ENCODE assay signal across 15 cellular contexts in genomic region chr2:95359035-95359434, GRCh38. TPM values are rescaled to one million over a fixed set of nuclear protein-coding genes. Genes with fewer than 3 reads are reported as not detected.
A peak's percentile ranks its signal among the peaks of the same experiment; 100 is the strongest.
DNase-seq lines count a peak whose midpoint lies in the region; TF ChIP-seq lines count a peak whose summit lies in the region.
"Had no signal": no experiment of that assay in that cellular context is flagged by ENCODE, and none has a peak within 500 bp of the region (broad histone marks: within the 10 kb centered on the region; RNA-seq: fewer than 3 reads in every experiment).

No MANE protein-coding gene starts in this region.

- H3K36me3 ChIP-seq in fibroblast of lung (ENCODE audit: control insufficient read depth, insufficient read depth, low read length) (no peaks in the 10 kb centered on the region), MM.1S (replicated peaks; ENCODE audit: insufficient read depth, low read length) (no peaks in the 10 kb centered on the region)

- H3K27ac ChIP-seq in fibroblast of lung (ENCODE audit: insufficient read depth, low read length) (no peak overlapping the region), MM.1S (ENCODE audit: low read length) (no peak overlapping the region)
- H3K27ac ChIP-seq: KMS-11 had no signal

- H3K9me2 ChIP-seq in MM.1S (replicated peaks; ENCODE audit: insufficient read depth, low read length) = no peaks in the 10 kb centered on the region

- H3K9ac ChIP-seq in fibroblast of lung (ENCODE audit: insufficient read depth, low read length) (no peak overlapping the region), MM.1S (ENCODE audit: low read length) (no peak overlapping the region)
- H3K9ac ChIP-seq: KMS-11 had no signal

- no peak overlapping the region for H3K4me2 ChIP-seq in fibroblast of lung (ENCODE audit: extremely low read depth, insufficient read depth, low read length)
- no peak overlapping the region for H3K4me2 ChIP-seq in MM.1S (ENCODE audit: low read depth, low read length)
- H3K4me2 ChIP-seq: KMS-11 had no signal

- no peaks in the 10 kb centered on the region for H3F3A ChIP-seq in MM.1S (ENCODE audit: insufficient read depth, low read length)

- H3K4me3 ChIP-seq in fibroblast of lung (replicated peaks in 1 of 4; ENCODE audit: control extremely low read depth in 1 of 4, insufficient read depth in 1 of 4, low read depth in 3 of 4, low read length in 4 of 4) (no peak overlapping the region), MM.1S (ENCODE audit: low read length) (no peak overlapping the region)

- H3K4me1 ChIP-seq in fibroblast of lung (ENCODE audit: control insufficient read depth, extremely low read depth, insufficient read depth, low read length) (no peaks in the 10 kb centered on the region), MM.1S (ENCODE audit: low read length) (no peaks in the 10 kb centered on the region)

- H3K79me2 ChIP-seq in fibroblast of lung (ENCODE audit: control insufficient read depth, insufficient read depth, low read length) = no peaks in the 10 kb centered on the region
- no peaks in the 10 kb centered on the region for H3K79me2 ChIP-seq in MM.1S (ENCODE audit: low read length)

- H3K9me3 ChIP-seq in fibroblast of lung (ENCODE audit: control insufficient read depth, insufficient read depth, low read depth, low read length) (no peaks in the 10 kb centered on the region), MM.1S (replicated peaks; ENCODE audit: insufficient read depth, low read length) (no peaks in the 10 kb centered on the region)

- TF ChIP-seq CTCF in fibroblast of lung (conservative IDR thresholded peaks at IDR 0.05 in 1 of 2, IDR thresholded peaks at IDR 0.05 in 1 of 2; ENCODE audit: low read depth in 1 of 2, low read length in 2 of 2) (no peak), MM.1S (IDR thresholded peaks at IDR 0.05; ENCODE audit: low read length) (no peak)

- H3K27me3 ChIP-seq in fibroblast of lung (ENCODE audit: control insufficient read depth, insufficient read depth, low read length) (no peaks in the 10 kb centered on the region), MM.1S (replicated peaks; ENCODE audit: insufficient read depth, low read length) (no peaks in the 10 kb centered on the region)

- H2AFZ ChIP-seq in fibroblast of lung (ENCODE audit: low read length) (no peak overlapping the region), MM.1S (ENCODE audit: low read length) (no peak overlapping the region)

- no peaks in the 10 kb centered on the region for H4K20me1 ChIP-seq in fibroblast of lung (ENCODE audit: control insufficient read depth, extremely low read depth, insufficient read depth, low read length)
- H4K20me1 ChIP-seq in MM.1S (ENCODE audit: insufficient read depth, low read length) = no peaks in the 10 kb centered on the region

- peak; percentile 50 for DNase-seq in GM04504 (ENCODE audit: low read depth)
- DNase-seq in T1000 (lab: John Stamatoyannopoulos, UW) = peak; percentile 6
- DNase-seq in fibroblast of lung (ENCODE audit: low read depth in 2 of 2) = peak; percentile 59 to 87
- DNase-seq in smooth muscle cell of the brain vasculature (ENCODE audit: low read depth, low spot score) = peak; percentile 15
- DNase-seq in D341Med (ENCODE audit: low spot score) = no peak
- DNase-seq in NCI-H524 (lab: John Stamatoyannopoulos, UW) = no peak
- DNase-seq in MM.1S = no peak
- DNase-seq: activated B cell treated with CpG ODN at 0.5 μM for 24 hours; activated CD8-positive, alpha-beta memory T cell treated with anti-CD3 and anti-CD28 coated beads, Interleukin-2, amount 50 U/mL, for 4 hours; activated naive CD4-positive, alpha-beta T cell treated with Interleukin-2 at 50 U/mL for 16 hours; caudate nucleus; NCI-H146; NCI-H510A; stimulated activated CD4-positive, alpha-beta T cell treated with anti-CD3 and anti-CD28 coated beads, Interleukin-1b, Interleukin-23, amount 100 ng/mL, for 48 hours had no signal

RNA-seq across cellular contexts. Expression of gene FAHD2A, which starts 43.5 kb away (rescaled TPM):
- 25.9 and 32.5 TPM in 2 replicates for total RNA-seq in fibroblast of lung
- polyA plus RNA-seq in fibroblast of lung = 22.1 and 25.7 TPM in 2 replicates
- polyA plus RNA-seq in fibroblast of lung (2012) = 21.2 and 28.7 TPM in 2 replicates
- polyA minus RNA-seq in fibroblast of lung (ENCODE audit: low replicate concordance) = 25.2 and 37.9 TPM in 2 replicates

Comparison
In these comparisons a context has a peak if more than half of its experiments do, and no peak if none do; other contexts are left out.
1. DNase-seq: peak in GM04504 (single experiment), T1000 (single experiment), fibroblast of lung (2 of 2) and smooth muscle cell of the brain vasculature (single experiment); none in D341Med (single experiment), NCI-H524 (0 of 2) and MM.1S (single experiment).